ENCODE assay signal across 1 cellular context in the genomic region with DNA sequence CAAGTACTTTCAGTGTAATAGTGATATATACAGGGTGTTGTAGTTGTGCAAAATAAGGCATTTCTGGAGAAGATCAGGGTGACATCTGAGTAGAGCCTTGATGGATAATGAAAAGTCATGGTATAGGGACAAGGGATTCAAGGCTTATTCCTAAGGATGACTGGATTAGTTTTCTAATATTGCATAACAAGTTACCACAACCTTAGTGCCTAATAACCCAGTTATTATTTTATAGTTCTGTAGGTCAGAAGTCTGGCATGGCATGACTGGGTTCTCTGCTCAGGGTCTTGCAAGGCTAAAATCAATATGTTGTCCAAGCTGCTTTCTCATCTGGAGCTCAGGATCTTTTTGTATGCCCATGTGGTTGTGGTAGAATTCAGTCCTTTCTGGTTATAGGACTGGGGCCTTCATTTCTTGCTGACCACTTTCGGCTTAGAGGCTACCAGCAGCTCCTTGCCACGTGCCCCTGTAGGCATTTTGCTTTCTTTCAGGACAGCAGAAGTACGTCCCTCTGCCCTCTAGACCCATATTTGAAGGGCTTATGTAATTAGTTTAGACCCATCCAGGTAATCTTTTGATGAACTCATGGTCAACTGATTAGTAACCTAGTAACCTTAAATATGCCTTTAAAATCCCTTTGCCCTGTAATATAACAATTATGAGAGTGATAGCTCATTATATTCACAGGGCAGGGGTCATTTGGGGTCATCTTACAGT.
TF ChIP-seq lines count a peak whose summit lies in the region.

No MANE protein-coding gene starts in this region.

TF ChIP-seq in IMR-90, 13 proteins besides CTCF, POLR2A, EP300 and RAD21:
- TF ChIP-seq RFX5 (IDR thresholded peaks at IDR 0.05; ENCODE audit: low read depth, low read length): no peak
- no peak for TF ChIP-seq MAZ (IDR thresholded peaks at IDR 0.05; ENCODE audit: borderline replicate concordance, low read depth, low read length)
- TF ChIP-seq MAFK (IDR thresholded peaks at IDR 0.05; ENCODE audit: low read depth, low read length): no peak
- TF ChIP-seq SMC3 (IDR thresholded peaks at IDR 0.05; ENCODE audit: low read depth, low read length): no peak
- TF ChIP-seq, protein P1, sequence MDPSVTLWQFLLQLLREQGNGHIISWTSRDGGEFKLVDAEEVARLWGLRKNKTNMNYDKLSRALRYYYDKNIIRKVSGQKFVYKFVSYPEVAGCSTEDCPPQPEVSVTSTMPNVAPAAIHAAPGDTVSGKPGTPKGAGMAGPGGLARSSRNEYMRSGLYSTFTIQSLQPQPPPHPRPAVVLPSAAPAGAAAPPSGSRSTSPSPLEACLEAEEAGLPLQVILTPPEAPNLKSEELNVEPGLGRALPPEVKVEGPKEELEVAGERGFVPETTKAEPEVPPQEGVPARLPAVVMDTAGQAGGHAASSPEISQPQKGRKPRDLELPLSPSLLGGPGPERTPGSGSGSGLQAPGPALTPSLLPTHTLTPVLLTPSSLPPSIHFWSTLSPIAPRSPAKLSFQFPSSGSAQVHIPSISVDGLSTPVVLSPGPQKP (IDR thresholded peaks at IDR 0.05; ENCODE audit: borderline replicate concordance, low read depth, low read length): no peak
- TF ChIP-seq MXI1 (IDR thresholded peaks at IDR 0.05; ENCODE audit: borderline replicate concordance, low read depth, low read length): no peak
- TF ChIP-seq NFE2L2 (IDR thresholded peaks at IDR 0.05; ENCODE audit: low read depth, low read length): no peak
- no peak for TF ChIP-seq USF2 (IDR thresholded peaks at IDR 0.05; ENCODE audit: low read depth, low read length)
- no peak for TF ChIP-seq CHD1 (IDR thresholded peaks at IDR 0.05; ENCODE audit: low read depth, low read length)
- TF ChIP-seq CEBPB (IDR thresholded peaks at IDR 0.05; ENCODE audit: low read depth, low read length): no peak
